Comparison of ENCODE assay signal across 1 cellular context in the genomic region with DNA sequence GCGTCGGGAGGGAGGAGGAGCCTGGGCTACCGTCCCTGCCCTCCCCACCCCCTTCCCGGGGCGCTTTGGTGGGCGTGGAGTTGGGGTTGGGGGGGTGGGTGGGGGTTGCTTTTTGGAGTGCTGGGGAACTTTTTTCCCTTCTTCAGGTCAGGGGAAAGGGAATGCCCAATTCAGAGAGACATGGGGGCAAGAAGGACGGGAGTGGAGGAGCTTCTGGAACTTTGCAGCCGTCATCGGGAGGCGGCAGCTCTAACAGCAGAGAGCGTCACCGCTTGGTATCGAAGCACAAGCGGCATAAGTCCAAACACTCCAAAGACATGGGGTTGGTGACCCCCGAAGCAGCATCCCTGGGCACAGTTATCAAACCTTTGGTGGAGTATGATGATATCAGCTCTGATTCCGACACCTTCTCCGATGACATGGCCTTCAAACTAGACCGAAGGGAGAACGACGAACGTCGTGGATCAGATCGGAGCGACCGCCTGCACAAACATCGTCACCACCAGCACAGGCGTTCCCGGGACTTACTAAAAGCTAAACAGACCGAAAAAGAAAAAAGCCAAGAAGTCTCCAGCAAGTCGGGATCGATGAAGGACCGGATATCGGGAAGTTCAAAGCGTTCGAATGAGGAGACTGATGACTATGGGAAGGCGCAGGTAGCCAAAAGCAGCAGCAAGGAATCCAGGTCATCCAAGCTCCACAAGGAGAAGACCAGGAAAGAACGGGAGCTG.
TF ChIP-seq lines count a peak whose summit lies in the region.

No MANE protein-coding gene starts in this region.

TF ChIP-seq in H1, 55 proteins besides CTCF, POLR2A, EP300 and RAD21:
- TF ChIP-seq POLR2AphosphoS5 (IDR thresholded peaks at IDR 0.05; ENCODE audit: low read depth, low read length) (peak; percentile 12; the same call in 1 of the 2 replicates), HDAC2 (IDR thresholded peaks at IDR 0.05; ENCODE audit: borderline replicate concordance in 1 of 2, low read depth in 2 of 2, low read length in 2 of 2) (0 out of 4 replicates have a peak, but pooled peaks of 1 of the 2 experiments have one; percentile 19), SIN3A (conservative IDR thresholded peaks at IDR 0.05 in 1 of 2, IDR thresholded peaks at IDR 0.05 in 1 of 2; ENCODE audit: low read depth in 1 of 2, low read length in 2 of 2) (peak; percentile 14 to 62; a peak in 1 of 4 replicates), NANOG (IDR thresholded peaks at IDR 0.05; ENCODE audit: insufficient read depth, low read depth, low read length, poor library complexity, severe bottlenecking) (no peak), SAP30 (IDR thresholded peaks at IDR 0.05; ENCODE audit: insufficient read depth, insufficient replicate concordance, low read length) (peak; percentile 83), RBBP5 (IDR thresholded peaks at IDR 0.05; ENCODE audit: borderline replicate concordance, low read depth, low read length) (no peak), SIX5 (IDR thresholded peaks at IDR 0.05; ENCODE audit: low read depth, low read length) (no peak)
- TF ChIP-seq, protein P1, sequence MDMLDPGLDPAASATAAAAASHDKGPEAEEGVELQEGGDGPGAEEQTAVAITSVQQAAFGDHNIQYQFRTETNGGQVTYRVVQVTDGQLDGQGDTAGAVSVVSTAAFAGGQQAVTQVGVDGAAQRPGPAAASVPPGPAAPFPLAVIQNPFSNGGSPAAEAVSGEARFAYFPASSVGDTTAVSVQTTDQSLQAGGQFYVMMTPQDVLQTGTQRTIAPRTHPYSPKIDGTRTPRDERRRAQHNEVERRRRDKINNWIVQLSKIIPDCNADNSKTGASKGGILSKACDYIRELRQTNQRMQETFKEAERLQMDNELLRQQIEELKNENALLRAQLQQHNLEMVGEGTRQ (IDR thresholded peaks at IDR 0.05; ENCODE audit: low read length), result no peak
- TF ChIP-seq, protein P2, sequence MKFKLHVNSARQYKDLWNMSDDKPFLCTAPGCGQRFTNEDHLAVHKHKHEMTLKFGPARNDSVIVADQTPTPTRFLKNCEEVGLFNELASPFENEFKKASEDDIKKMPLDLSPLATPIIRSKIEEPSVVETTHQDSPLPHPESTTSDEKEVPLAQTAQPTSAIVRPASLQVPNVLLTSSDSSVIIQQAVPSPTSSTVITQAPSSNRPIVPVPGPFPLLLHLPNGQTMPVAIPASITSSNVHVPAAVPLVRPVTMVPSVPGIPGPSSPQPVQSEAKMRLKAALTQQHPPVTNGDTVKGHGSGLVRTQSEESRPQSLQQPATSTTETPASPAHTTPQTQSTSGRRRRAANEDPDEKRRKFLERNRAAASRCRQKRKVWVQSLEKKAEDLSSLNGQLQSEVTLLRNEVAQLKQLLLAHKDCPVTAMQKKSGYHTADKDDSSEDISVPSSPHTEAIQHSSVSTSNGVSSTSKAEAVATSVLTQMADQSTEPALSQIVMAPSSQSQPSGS (IDR thresholded peaks at IDR 0.05; ENCODE audit: low read length), result no peak
- TF ChIP-seq, protein P3, sequence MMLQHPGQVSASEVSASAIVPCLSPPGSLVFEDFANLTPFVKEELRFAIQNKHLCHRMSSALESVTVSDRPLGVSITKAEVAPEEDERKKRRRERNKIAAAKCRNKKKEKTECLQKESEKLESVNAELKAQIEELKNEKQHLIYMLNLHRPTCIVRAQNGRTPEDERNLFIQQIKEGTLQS (IDR thresholded peaks at IDR 0.05; ENCODE audit: insufficient read depth, low read depth, low read length), result no peak
